In genomic region chr16:50160495-50161164, GRCh38 we compare ENCODE assay signal across 11 cellular contexts. TPM values are rescaled to one million over a fixed set of nuclear protein-coding genes. Genes with fewer than 3 reads are reported as not detected.
DNase-seq lines count a peak whose midpoint lies in the region; ATAC-seq, FAIRE-seq and TF ChIP-seq lines count a peak whose summit lies in the region.
"Had no signal": no experiment of that assay in that cellular context is flagged by ENCODE, and none has a peak within 500 bp of the region (broad histone marks: within the 10 kb centered on the region; RNA-seq: fewer than 3 reads in every experiment).

No MANE protein-coding gene starts in this region.

- intact Hi-C loops in ascending aorta (cut with DNase I), result no loop called here
- intact Hi-C loops in lower lobe of right lung (cut with DNase I), result no loop called here

- H3K9me3 ChIP-seq in ascending aorta (no peaks in the 10 kb centered on the region), lower lobe of right lung (no peaks in the 10 kb centered on the region), MG63 (no peaks in the 10 kb centered on the region)

- peaks cover 0 to 64% of the 10 kb centered on the region in 2 donors for H3K4me1 ChIP-seq in ascending aorta
- H3K4me1 ChIP-seq in lower lobe of right lung, result peaks cover 36% of the 10 kb centered on the region

- H3K27me3 ChIP-seq in ascending aorta, result no peaks in the 10 kb centered on the region
- H3K27me3 ChIP-seq in lower lobe of right lung (ENCODE audit: low read depth), result no peaks in the 10 kb centered on the region
- H3K27me3 ChIP-seq in MG63, result no peaks in the 10 kb centered on the region

- H3K4me3 ChIP-seq in AG10803 (ENCODE audit: low read length), result no peak overlapping the region
- peak overlapping the region in 1 of 2 donors; percentile 17 for H3K4me3 ChIP-seq in ascending aorta
- H3K4me3 ChIP-seq in lower lobe of right lung, result no peak overlapping the region
- no peak overlapping the region for H3K4me3 ChIP-seq in MG63

- ATAC-seq in lower lobe of right lung, result peak in 1 of 2 donors; percentile 49

- DNase-seq in AG10803 (ENCODE audit: low read depth) (peak; percentile 71), H54 (ENCODE audit: insufficient read length, low spot score) (no peak), ascending aorta (ENCODE audit: low spot score in 2 of 2) (no peak), lower lobe of right lung (no peak), SK-N-DZ (ENCODE audit: low spot score) (no peak), NCI-H2227 (lab: John Stamatoyannopoulos, UW; ENCODE audit: unreplicated experiment) (no peak), MG63 (no peak), substantia nigra (lab: John Stamatoyannopoulos, UW) (no peak)
- DNase-seq: activated gamma-delta T cell; effector CD8-positive, alpha-beta T cell; naive B cell had no signal

- H3K36me3 ChIP-seq in ascending aorta (no peaks in the 10 kb centered on the region), lower lobe of right lung (no peaks in the 10 kb centered on the region), MG63 (no peaks in the 10 kb centered on the region)

- TF ChIP-seq POLR2A in H54 (IDR thresholded peaks at IDR 0.05; ENCODE audit: low read depth, low read length), result no peak

- H3K27ac ChIP-seq in ascending aorta (peak overlapping the region; percentile 69 to 71), lower lobe of right lung (peak overlapping the region; percentile 1), substantia nigra (ENCODE audit: low read depth, low read length, poor library complexity, severe bottlenecking) (no peak overlapping the region)

- TF ChIP-seq CTCF in AG10803 (conservative IDR thresholded peaks at IDR 0.05; ENCODE audit: low read length), result no peak
- no peak for TF ChIP-seq CTCF in ascending aorta (IDR thresholded peaks at IDR 0.05)
- no peak for TF ChIP-seq CTCF in lower lobe of right lung (IDR thresholded peaks at IDR 0.05)

- FAIRE-seq in H54 (lab: Jason Lieb, UNC), result peak; percentile 58

RNA-seq across cellular contexts. Expression of gene TENT4B, which starts 7.5 kb away (rescaled TPM):
- total RNA-seq in ascending aorta (38.1 TPM), lower lobe of right lung (12.8 TPM)
- polyA plus RNA-seq in SK-N-DZ (2014; cell fraction: cytosol; rRNA removed), result 8.1 and 8.7 TPM in 2 replicates
- 6.9 and 8.7 TPM in 2 replicates for polyA plus RNA-seq in SK-N-DZ (2014; cell fraction: nucleus; rRNA removed)
- total RNA-seq in MG63 (2014; rRNA removed; shearing (Covaris generic); ENCODE audit: low replicate concordance), result 5.0 and 19.1 TPM in 2 replicates
